1 cellular context compared by ENCODE assay signal in the genomic region with DNA sequence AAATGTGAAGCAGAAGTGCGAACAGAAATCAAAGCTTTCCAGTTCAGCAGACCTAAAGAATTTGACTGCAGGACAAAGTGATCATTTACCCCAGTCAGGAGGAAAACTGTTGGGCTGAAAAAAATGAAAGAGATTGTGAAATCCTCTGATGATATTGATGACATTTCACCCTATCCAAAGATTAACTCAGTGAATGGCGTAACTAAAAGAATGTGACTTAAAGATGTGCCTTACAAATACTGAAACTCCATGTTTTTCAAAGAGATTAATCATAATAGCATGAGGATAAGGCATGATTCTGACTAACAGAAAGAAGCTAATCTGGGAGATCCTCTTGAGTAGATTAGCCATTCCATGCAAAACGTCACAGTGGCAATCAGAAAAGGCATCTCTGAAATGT.
TF ChIP-seq lines count a peak whose summit lies in the region.

No MANE protein-coding gene starts in this region.

TF ChIP-seq in IMR-90, 13 proteins besides CTCF, POLR2A, EP300 and RAD21:
- peak; percentile 72 for TF ChIP-seq CEBPB (IDR thresholded peaks at IDR 0.05; ENCODE audit: low read depth, low read length)
- TF ChIP-seq CHD1 (IDR thresholded peaks at IDR 0.05; ENCODE audit: low read depth, low read length) = no peak
